ENCODE assay signal across 1 cellular context in the genomic region with DNA sequence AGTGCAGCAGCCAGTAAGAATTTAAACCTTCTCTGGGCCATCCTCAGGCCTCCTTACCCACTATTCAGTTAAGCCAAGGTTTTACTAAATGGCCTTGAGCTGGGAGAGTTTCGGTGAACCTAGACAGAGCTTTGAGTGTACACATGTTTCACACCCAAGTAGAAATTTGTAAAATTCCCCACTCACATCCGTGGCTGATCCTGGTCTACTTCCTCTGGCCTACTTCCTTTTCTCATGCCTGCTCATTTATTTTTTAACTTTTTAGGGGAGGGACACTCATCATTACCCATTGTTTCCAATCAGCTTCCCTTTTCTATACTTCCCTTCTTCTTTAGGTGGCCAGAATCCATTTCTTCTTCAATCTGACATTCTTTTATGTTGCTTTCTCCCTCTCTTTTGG.
TF ChIP-seq lines count a peak whose summit lies in the region.

No MANE protein-coding gene starts in this region.

TF ChIP-seq in GM12878, 131 proteins besides CTCF, POLR2A, EP300 and RAD21:
- peak; percentile 70 for TF ChIP-seq ZNF687 (IDR thresholded peaks at IDR 0.05)
- TF ChIP-seq BCL11A (IDR thresholded peaks at IDR 0.05; ENCODE audit: low read depth, low read length): no peak
- no peak for TF ChIP-seq ZBED1 (IDR thresholded peaks at IDR 0.05; ENCODE audit: borderline replicate concordance)
- TF ChIP-seq IKZF1 (conservative IDR thresholded peaks at IDR 0.05): 0 out of 2 replicates have a peak, but pooled peaks have one; percentile 20
- no peak for TF ChIP-seq SMAD5 (IDR thresholded peaks at IDR 0.05; ENCODE audit: low read depth)
